Comparison of ENCODE assay signal across 1 cellular context in the genomic region with DNA sequence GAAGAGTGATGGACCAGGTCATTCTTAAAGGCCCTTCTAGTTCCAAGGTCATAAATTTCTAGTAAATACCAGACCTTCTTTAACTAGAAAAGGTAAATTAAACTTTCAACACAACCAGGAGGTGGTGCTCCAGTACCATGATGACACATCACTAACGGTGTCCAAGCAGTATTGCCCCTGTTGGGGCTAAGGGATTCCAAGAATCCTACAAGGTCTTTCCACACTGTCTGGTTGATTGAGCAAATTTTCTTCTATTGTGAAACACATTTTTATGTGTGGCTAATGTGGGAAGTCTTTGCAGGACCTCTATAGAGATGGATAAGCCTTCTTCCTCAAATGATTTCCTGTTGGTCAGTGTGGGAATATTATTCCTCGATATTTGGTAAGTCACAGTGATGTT.
TF ChIP-seq lines count a peak whose summit lies in the region.

No MANE protein-coding gene starts in this region.

TF ChIP-seq in HCT116, 20 proteins besides CTCF, POLR2A, EP300 and RAD21 (continued from another document):
- TF ChIP-seq, protein P1, sequence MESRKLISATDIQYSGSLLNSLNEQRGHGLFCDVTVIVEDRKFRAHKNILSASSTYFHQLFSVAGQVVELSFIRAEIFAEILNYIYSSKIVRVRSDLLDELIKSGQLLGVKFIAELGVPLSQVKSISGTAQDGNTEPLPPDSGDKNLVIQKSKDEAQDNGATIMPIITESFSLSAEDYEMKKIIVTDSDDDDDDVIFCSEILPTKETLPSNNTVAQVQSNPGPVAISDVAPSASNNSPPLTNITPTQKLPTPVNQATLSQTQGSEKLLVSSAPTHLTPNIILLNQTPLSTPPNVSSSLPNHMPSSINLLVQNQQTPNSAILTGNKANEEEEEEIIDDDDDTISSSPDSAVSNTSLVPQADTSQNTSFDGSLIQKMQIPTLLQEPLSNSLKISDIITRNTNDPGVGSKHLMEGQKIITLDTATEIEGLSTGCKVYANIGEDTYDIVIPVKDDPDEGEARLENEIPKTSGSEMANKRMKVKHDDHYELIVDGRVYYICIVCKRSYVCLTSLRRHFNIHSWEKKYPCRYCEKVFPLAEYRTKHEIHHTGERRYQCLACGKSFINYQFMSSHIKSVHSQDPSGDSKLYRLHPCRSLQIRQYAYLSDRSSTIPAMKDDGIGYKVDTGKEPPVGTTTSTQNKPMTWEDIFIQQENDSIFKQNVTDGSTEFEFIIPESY (IDR thresholded peaks at IDR 0.05; ENCODE audit: extremely low read depth, insufficient replicate concordance, low read length) = no peak
- no peak for TF ChIP-seq YY1 (IDR thresholded peaks at IDR 0.05; ENCODE audit: extremely low read depth, insufficient replicate concordance, low read depth, low read length)
- no peak for TF ChIP-seq TCF7L2 (IDR thresholded peaks at IDR 0.05; ENCODE audit: borderline replicate concordance, extremely low read depth, insufficient read depth, insufficient read length)
- TF ChIP-seq, protein P2, sequence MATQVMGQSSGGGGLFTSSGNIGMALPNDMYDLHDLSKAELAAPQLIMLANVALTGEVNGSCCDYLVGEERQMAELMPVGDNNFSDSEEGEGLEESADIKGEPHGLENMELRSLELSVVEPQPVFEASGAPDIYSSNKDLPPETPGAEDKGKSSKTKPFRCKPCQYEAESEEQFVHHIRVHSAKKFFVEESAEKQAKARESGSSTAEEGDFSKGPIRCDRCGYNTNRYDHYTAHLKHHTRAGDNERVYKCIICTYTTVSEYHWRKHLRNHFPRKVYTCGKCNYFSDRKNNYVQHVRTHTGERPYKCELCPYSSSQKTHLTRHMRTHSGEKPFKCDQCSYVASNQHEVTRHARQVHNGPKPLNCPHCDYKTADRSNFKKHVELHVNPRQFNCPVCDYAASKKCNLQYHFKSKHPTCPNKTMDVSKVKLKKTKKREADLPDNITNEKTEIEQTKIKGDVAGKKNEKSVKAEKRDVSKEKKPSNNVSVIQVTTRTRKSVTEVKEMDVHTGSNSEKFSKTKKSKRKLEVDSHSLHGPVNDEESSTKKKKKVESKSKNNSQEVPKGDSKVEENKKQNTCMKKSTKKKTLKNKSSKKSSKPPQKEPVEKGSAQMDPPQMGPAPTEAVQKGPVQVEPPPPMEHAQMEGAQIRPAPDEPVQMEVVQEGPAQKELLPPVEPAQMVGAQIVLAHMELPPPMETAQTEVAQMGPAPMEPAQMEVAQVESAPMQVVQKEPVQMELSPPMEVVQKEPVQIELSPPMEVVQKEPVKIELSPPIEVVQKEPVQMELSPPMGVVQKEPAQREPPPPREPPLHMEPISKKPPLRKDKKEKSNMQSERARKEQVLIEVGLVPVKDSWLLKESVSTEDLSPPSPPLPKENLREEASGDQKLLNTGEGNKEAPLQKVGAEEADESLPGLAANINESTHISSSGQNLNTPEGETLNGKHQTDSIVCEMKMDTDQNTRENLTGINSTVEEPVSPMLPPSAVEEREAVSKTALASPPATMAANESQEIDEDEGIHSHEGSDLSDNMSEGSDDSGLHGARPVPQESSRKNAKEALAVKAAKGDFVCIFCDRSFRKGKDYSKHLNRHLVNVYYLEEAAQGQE (IDR thresholded peaks at IDR 0.05; ENCODE audit: low read depth) = no peak
- TF ChIP-seq EZH2phosphoT487 (IDR thresholded peaks at IDR 0.05; ENCODE audit: borderline replicate concordance) = no peak
- no peak for TF ChIP-seq FOSL1 (IDR thresholded peaks at IDR 0.05; ENCODE audit: low read depth)
